Comparison of ENCODE assay signal across 10 cellular contexts in the genomic region with DNA sequence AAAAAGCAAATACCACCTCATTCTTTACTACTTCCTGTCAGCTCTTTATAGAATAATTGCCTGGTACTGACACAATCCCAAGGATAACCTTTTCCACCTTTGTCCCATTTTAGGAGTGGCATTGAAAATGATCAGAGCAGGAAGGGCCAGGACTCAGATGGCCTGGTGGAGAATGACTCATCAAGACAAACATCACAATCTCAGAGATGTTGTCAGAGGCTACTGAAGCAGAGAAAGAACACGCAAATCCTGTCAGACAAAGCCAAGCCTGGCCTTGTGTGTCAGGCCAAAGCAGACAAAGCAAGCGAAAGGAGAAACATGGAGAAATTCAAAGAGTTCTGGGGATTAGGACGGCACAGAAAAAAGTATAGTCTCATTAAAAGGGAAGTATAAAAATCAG. TPM values are rescaled to one million over a fixed set of nuclear protein-coding genes. Genes with fewer than 3 reads are reported as not detected.
DNase-seq lines count a peak whose midpoint lies in the region; ATAC-seq and TF ChIP-seq lines count a peak whose summit lies in the region.
"Had no signal": no experiment of that assay in that cellular context is flagged by ENCODE, and none has a peak within 500 bp of the region (broad histone marks: within the 10 kb centered on the region; RNA-seq: fewer than 3 reads in every experiment).

No MANE protein-coding gene starts in this region.

- H3K27ac ChIP-seq in hepatocyte = peak overlapping the region; percentile 88
- H3K27ac ChIP-seq: BLaER1 had no signal

- no peak for DNase-seq in activated CD4-positive, alpha-beta memory T cell treated with anti-CD3 and anti-CD28 coated beads, Interleukin-2, amount 10 ng/mL, durations not matched to agents 7 days and 5 days
- DNase-seq in activated CD4-positive, alpha-beta memory T cell treated with anti-CD3 and anti-CD28 coated beads for 36 hours = no peak
- DNase-seq in WTC11 (ENCODE audit: low spot score) = no peak
- DNase-seq in hepatocyte (ENCODE audit: low spot score) = peak; percentile 82
- DNase-seq in type B pancreatic cell (ENCODE audit: extremely low spot score, unreplicated experiment) = no peak
- no peak for DNase-seq in NCI-H128 (lab: John Stamatoyannopoulos, UW; ENCODE audit: unreplicated experiment)
- no peak for DNase-seq in GDM1 (lab: John Stamatoyannopoulos, UW)
- DNase-seq in stimulated activated CD4-positive, alpha-beta T cell treated with anti-CD3 and anti-CD28 coated beads, Interleukin-15, amount 100 ng/mL, for 24 hours = no peak
- DNase-seq: activated CD4-positive, alpha-beta T cell treated with anti-CD3 and anti-CD28 coated beads for 48 hours had no signal

- H3K9me3 ChIP-seq in hepatocyte (ENCODE audit: low read depth) = no peaks in the 10 kb centered on the region
- H3K9me3 ChIP-seq: BLaER1 had no signal

- peak overlapping the region; percentile 11 for H2AFZ ChIP-seq in hepatocyte

- no peaks in the 10 kb centered on the region for H3K36me3 ChIP-seq in hepatocyte (replicated peaks; ENCODE audit: insufficient read depth, low read depth)

- CTCF ChIA-PET in activated CD4-positive, alpha-beta memory T cell treated with anti-CD3 and anti-CD28 coated beads, Interleukin-2, amount 10 ng/mL, durations not matched to agents 7 days and 5 days (lab: Charles Lee) = no interaction called here
- CTCF ChIA-PET in activated CD4-positive, alpha-beta memory T cell treated with anti-CD3 and anti-CD28 coated beads for 36 hours (lab: Charles Lee) = no interaction called here
- CTCF ChIA-PET in WTC11 (lab: Charles Lee) = no interaction called here

- ATAC-seq in WTC11 = no peak

- H3K4me2 ChIP-seq in hepatocyte = peak overlapping the region; percentile 31
- H3K4me2 ChIP-seq: BLaER1 had no signal

- WGBS in hepatocyte (ENCODE audit: low lambda C conversion rate, missing lambda C conversion rate) = 35% methylated on average over 3 of the region's 3 CpGs

- H3K4me3 ChIP-seq in hepatocyte = no peak overlapping the region
- H3K4me3 ChIP-seq: BLaER1 had no signal

- H3K27me3 Mint-ChIP-seq in activated CD4-positive, alpha-beta memory T cell treated with anti-CD3 and anti-CD28 coated beads, Interleukin-2, amount 10 ng/mL, durations not matched to agents 7 days and 5 days = no peaks in the 10 kb centered on the region
- H3K27me3 Mint-ChIP-seq in activated CD4-positive, alpha-beta memory T cell treated with anti-CD3 and anti-CD28 coated beads for 36 hours = no peaks in the 10 kb centered on the region
- no peaks in the 10 kb centered on the region for H3K27me3 Mint-ChIP-seq in WTC11 (ENCODE audit: low read depth)
- H3K27me3 Mint-ChIP-seq in type B pancreatic cell = no peaks in the 10 kb centered on the region

- peaks cover 47% of the 10 kb centered on the region for H3K36me3 Mint-ChIP-seq in activated CD4-positive, alpha-beta memory T cell treated with anti-CD3 and anti-CD28 coated beads, Interleukin-2, amount 10 ng/mL, durations not matched to agents 7 days and 5 days (ENCODE audit: low read depth)
- peaks cover 25% of the 10 kb centered on the region for H3K36me3 Mint-ChIP-seq in activated CD4-positive, alpha-beta memory T cell treated with anti-CD3 and anti-CD28 coated beads for 36 hours
- H3K36me3 Mint-ChIP-seq in WTC11 (peaks cover 18% of the 10 kb centered on the region), type B pancreatic cell (peaks cover 21% of the 10 kb centered on the region)

- peak overlapping the region; percentile 45 for H3K27ac Mint-ChIP-seq in activated CD4-positive, alpha-beta memory T cell treated with anti-CD3 and anti-CD28 coated beads, Interleukin-2, amount 10 ng/mL, durations not matched to agents 7 days and 5 days
- H3K27ac Mint-ChIP-seq in activated CD4-positive, alpha-beta memory T cell treated with anti-CD3 and anti-CD28 coated beads for 36 hours = no peak overlapping the region
- H3K27ac Mint-ChIP-seq in WTC11 (peak overlapping the region; percentile 70; the same call in 1 of the 2 replicates), type B pancreatic cell (peak overlapping the region; percentile 80)

- no peak overlapping the region for H3K4me3 Mint-ChIP-seq in activated CD4-positive, alpha-beta memory T cell treated with anti-CD3 and anti-CD28 coated beads, Interleukin-2, amount 10 ng/mL, durations not matched to agents 7 days and 5 days
- H3K4me3 Mint-ChIP-seq in activated CD4-positive, alpha-beta memory T cell treated with anti-CD3 and anti-CD28 coated beads for 36 hours = no peak overlapping the region
- no peak overlapping the region for H3K4me3 Mint-ChIP-seq in WTC11
- peak overlapping the region; percentile 14 for H3K4me3 Mint-ChIP-seq in type B pancreatic cell

- no peaks in the 10 kb centered on the region for H3K27me3 ChIP-seq in hepatocyte
- H3K27me3 ChIP-seq: BLaER1 had no signal

- POLR2A ChIA-PET in activated CD4-positive, alpha-beta memory T cell treated with anti-CD3 and anti-CD28 coated beads, Interleukin-2, amount 10 ng/mL, durations not matched to agents 7 days and 5 days (lab: Charles Lee) = no interaction called here
- POLR2A ChIA-PET in activated CD4-positive, alpha-beta memory T cell treated with anti-CD3 and anti-CD28 coated beads for 36 hours (lab: Charles Lee) = no interaction called here
- POLR2A ChIA-PET in WTC11 (lab: Charles Lee) = no interaction called here

- H3K4me1 ChIP-seq in hepatocyte (ENCODE audit: insufficient read depth) = peaks cover 9% of the 10 kb centered on the region
- H3K4me1 ChIP-seq: BLaER1 had no signal

- H3K4me1 Mint-ChIP-seq in activated CD4-positive, alpha-beta memory T cell treated with anti-CD3 and anti-CD28 coated beads, Interleukin-2, amount 10 ng/mL, durations not matched to agents 7 days and 5 days = peaks cover 4% of the 10 kb centered on the region
- H3K4me1 Mint-ChIP-seq in activated CD4-positive, alpha-beta memory T cell treated with anti-CD3 and anti-CD28 coated beads for 36 hours (ENCODE audit: low read depth) = peaks cover 3% of the 10 kb centered on the region
- no peaks in the 10 kb centered on the region for H3K4me1 Mint-ChIP-seq in WTC11
- peaks cover 11% of the 10 kb centered on the region for H3K4me1 Mint-ChIP-seq in type B pancreatic cell (ENCODE audit: unreplicated experiment)

- intact Hi-C loops in activated CD4-positive, alpha-beta memory T cell treated with anti-CD3 and anti-CD28 coated beads for 36 hours (cut with micrococcal nuclease) = no loop called here

- H3K9me2 ChIP-seq in hepatocyte (replicated peaks; ENCODE audit: insufficient read depth) = no peaks in the 10 kb centered on the region

- H4K20me1 ChIP-seq in hepatocyte (ENCODE audit: insufficient read depth, poor library complexity, severe bottlenecking) = no peaks in the 10 kb centered on the region
- H4K20me1 ChIP-seq: BLaER1 had no signal

- H3K9me3 Mint-ChIP-seq in activated CD4-positive, alpha-beta memory T cell treated with anti-CD3 and anti-CD28 coated beads, Interleukin-2, amount 10 ng/mL, durations not matched to agents 7 days and 5 days = no peaks in the 10 kb centered on the region
- no peaks in the 10 kb centered on the region for H3K9me3 Mint-ChIP-seq in activated CD4-positive, alpha-beta memory T cell treated with anti-CD3 and anti-CD28 coated beads for 36 hours
- H3K9me3 Mint-ChIP-seq in WTC11 (no peaks in the 10 kb centered on the region), type B pancreatic cell (no peaks in the 10 kb centered on the region)

- no peaks in the 10 kb centered on the region for H3K79me2 ChIP-seq in hepatocyte

- TF ChIP-seq CTCF in WTC11 (IDR thresholded peaks at IDR 0.05) (no peak), hepatocyte (IDR thresholded peaks at IDR 0.05; ENCODE audit: poor library complexity) (no peak), type B pancreatic cell (conservative IDR thresholded peaks at IDR 0.05) (no peak)

TF ChIP-seq in WTC11, 78 proteins besides CTCF, POLR2A, EP300 and RAD21:
- TF ChIP-seq ZNF423 (CRISPR knock-in tag; IDR thresholded peaks at IDR 0.05) (no peak), GABPB1 (CRISPR knock-in tag; IDR thresholded peaks at IDR 0.05) (peak; percentile 66)

RNA-seq across cellular contexts. Expression of gene NSUN6, which starts 40.9 kb away (rescaled TPM):
- 10 to 100 TPM; 31.0 to 35.0 TPM for total RNA-seq in activated CD4-positive, alpha-beta memory T cell treated with anti-CD3 and anti-CD28 coated beads, Interleukin-2, amount 10 ng/mL, durations not matched to agents 7 days and 5 days
- total RNA-seq in activated CD4-positive, alpha-beta memory T cell treated with anti-CD3 and anti-CD28 coated beads for 36 hours = 10 to 100 TPM; 12.6 to 15.0 TPM
- 14.7 to 15.5 TPM (median 15.1 TPM) in 3 replicates for total RNA-seq in WTC11 (2021)
- total RNA-seq in hepatocyte = 14.6 and 18.9 TPM in 2 replicates
- 12.2 and 12.3 TPM in 2 replicates for polyA plus RNA-seq in hepatocyte
- total RNA-seq in type B pancreatic cell (ENCODE audit: low replicate concordance) = 10.6 and 14.3 TPM in 2 replicates

RNA-seq across cellular contexts. Expression of gene ARL5B, which starts 48.7 kb away (rescaled TPM):
- 10 to 100 TPM; 19.3 to 20.4 TPM for total RNA-seq in activated CD4-positive, alpha-beta memory T cell treated with anti-CD3 and anti-CD28 coated beads, Interleukin-2, amount 10 ng/mL, durations not matched to agents 7 days and 5 days
- 10 to 100 TPM; 16.2 to 16.3 TPM for total RNA-seq in activated CD4-positive, alpha-beta memory T cell treated with anti-CD3 and anti-CD28 coated beads for 36 hours
- 37.6 to 44.1 TPM (median 39.4 TPM) in 3 replicates for total RNA-seq in WTC11 (2021)
- total RNA-seq in hepatocyte = 90.5 and 95.2 TPM in 2 replicates
- 20.5 and 21.5 TPM in 2 replicates for polyA plus RNA-seq in hepatocyte
- total RNA-seq in type B pancreatic cell (ENCODE audit: low replicate concordance) = 34.9 and 38.0 TPM in 2 replicates
